In genomic region chr11:111735262-111736116, GRCh38 we compare ENCODE assay signal across 1 cellular context.
A peak's percentile ranks its signal among the peaks of the same experiment; 100 is the strongest.
TF ChIP-seq lines count a peak whose summit lies in the region.

No MANE protein-coding gene starts in this region.

TF ChIP-seq in HEK293, 187 proteins besides CTCF, POLR2A, EP300 and RAD21 (continued from another document and continues in another):
- TF ChIP-seq, protein P1, sequence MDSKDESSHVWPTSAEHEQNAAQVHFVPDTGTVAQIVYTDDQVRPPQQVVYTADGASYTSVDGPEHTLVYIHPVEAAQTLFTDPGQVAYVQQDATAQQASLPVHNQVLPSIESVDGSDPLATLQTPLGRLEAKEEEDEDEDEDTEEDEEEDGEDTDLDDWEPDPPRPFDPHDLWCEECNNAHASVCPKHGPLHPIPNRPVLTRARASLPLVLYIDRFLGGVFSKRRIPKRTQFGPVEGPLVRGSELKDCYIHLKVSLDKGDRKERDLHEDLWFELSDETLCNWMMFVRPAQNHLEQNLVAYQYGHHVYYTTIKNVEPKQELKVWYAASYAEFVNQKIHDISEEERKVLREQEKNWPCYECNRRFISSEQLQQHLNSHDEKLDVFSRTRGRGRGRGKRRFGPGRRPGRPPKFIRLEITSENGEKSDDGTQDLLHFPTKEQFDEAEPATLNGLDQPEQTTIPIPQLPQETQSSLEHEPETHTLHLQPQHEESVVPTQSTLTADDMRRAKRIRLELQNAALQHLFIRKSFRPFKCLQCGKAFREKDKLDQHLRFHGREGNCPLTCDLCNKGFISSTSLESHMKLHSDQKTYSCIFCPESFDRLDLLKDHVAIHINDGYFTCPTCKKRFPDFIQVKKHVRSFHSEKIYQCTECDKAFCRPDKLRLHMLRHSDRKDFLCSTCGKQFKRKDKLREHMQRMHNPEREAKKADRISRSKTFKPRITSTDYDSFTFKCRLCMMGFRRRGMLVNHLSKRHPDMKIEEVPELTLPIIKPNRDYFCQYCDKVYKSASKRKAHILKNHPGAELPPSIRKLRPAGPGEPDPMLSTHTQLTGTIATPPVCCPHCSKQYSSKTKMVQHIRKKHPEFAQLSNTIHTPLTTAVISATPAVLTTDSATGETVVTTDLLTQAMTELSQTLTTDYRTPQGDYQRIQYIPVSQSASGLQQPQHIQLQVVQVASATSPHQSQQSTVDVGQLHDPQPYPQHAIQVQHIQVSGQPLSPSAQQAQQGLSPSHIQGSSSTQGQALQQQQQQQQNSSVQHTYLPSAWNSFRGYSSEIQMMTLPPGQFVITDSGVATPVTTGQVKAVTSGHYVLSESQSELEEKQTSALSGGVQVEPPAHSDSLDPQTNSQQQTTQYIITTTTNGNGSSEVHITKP (tag by site-specific recombination; IDR thresholded peaks at IDR 0.05): peak; percentile 66
- TF ChIP-seq ZNF777 (tag by site-specific recombination; IDR thresholded peaks at IDR 0.05; ENCODE audit: borderline replicate concordance): no peak
- TF ChIP-seq ZNF555 (tag by site-specific recombination; conservative IDR thresholded peaks at IDR 0.05): no peak
- TF ChIP-seq ZNF324 (tag by site-specific recombination; IDR thresholded peaks at IDR 0.05): peak; percentile 42; the same call in 1 of the 2 replicates
- TF ChIP-seq, protein P2, sequence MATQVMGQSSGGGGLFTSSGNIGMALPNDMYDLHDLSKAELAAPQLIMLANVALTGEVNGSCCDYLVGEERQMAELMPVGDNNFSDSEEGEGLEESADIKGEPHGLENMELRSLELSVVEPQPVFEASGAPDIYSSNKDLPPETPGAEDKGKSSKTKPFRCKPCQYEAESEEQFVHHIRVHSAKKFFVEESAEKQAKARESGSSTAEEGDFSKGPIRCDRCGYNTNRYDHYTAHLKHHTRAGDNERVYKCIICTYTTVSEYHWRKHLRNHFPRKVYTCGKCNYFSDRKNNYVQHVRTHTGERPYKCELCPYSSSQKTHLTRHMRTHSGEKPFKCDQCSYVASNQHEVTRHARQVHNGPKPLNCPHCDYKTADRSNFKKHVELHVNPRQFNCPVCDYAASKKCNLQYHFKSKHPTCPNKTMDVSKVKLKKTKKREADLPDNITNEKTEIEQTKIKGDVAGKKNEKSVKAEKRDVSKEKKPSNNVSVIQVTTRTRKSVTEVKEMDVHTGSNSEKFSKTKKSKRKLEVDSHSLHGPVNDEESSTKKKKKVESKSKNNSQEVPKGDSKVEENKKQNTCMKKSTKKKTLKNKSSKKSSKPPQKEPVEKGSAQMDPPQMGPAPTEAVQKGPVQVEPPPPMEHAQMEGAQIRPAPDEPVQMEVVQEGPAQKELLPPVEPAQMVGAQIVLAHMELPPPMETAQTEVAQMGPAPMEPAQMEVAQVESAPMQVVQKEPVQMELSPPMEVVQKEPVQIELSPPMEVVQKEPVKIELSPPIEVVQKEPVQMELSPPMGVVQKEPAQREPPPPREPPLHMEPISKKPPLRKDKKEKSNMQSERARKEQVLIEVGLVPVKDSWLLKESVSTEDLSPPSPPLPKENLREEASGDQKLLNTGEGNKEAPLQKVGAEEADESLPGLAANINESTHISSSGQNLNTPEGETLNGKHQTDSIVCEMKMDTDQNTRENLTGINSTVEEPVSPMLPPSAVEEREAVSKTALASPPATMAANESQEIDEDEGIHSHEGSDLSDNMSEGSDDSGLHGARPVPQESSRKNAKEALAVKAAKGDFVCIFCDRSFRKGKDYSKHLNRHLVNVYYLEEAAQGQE (tag by site-specific recombination; IDR thresholded peaks at IDR 0.05): no peak
- TF ChIP-seq, protein P3, sequence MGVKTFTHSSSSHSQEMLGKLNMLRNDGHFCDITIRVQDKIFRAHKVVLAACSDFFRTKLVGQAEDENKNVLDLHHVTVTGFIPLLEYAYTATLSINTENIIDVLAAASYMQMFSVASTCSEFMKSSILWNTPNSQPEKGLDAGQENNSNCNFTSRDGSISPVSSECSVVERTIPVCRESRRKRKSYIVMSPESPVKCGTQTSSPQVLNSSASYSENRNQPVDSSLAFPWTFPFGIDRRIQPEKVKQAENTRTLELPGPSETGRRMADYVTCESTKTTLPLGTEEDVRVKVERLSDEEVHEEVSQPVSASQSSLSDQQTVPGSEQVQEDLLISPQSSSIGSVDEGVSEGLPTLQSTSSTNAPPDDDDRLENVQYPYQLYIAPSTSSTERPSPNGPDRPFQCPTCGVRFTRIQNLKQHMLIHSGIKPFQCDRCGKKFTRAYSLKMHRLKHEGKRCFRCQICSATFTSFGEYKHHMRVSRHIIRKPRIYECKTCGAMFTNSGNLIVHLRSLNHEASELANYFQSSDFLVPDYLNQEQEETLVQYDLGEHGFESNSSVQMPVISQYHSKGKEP (tag by site-specific recombination; IDR thresholded peaks at IDR 0.05): peak; percentile 51; the same call in 1 of the 2 replicates
- no peak for TF ChIP-seq ZNF311 (tag by site-specific recombination; IDR thresholded peaks at IDR 0.05; ENCODE audit: borderline replicate concordance)
- no peak for TF ChIP-seq ZBTB10 (tag by site-specific recombination; IDR thresholded peaks at IDR 0.05)
- no peak for TF ChIP-seq ZNF792 (tag by site-specific recombination; IDR thresholded peaks at IDR 0.05)
- TF ChIP-seq SCRT1 (tag by site-specific recombination; IDR thresholded peaks at IDR 0.05; ENCODE audit: borderline replicate concordance): peak; percentile 19; the same call in 1 of the 2 replicates
- no peak for TF ChIP-seq ZNF426 (tag by site-specific recombination; IDR thresholded peaks at IDR 0.05)
- TF ChIP-seq ZNF335 (tag by site-specific recombination; conservative IDR thresholded peaks at IDR 0.05): peak; percentile 62
- no peak for TF ChIP-seq ZNF302 (tag by site-specific recombination; IDR thresholded peaks at IDR 0.05; ENCODE audit: low read depth)
- no peak for TF ChIP-seq HOXA7 (CRISPR knock-in tag; IDR thresholded peaks at IDR 0.05; ENCODE audit: borderline replicate concordance)
- no peak for TF ChIP-seq ZNF148 (tag by site-specific recombination; IDR thresholded peaks at IDR 0.05; ENCODE audit: borderline replicate concordance)
- TF ChIP-seq ZNF366 (tag by site-specific recombination; conservative IDR thresholded peaks at IDR 0.05): no peak
- no peak for TF ChIP-seq ZNF354C (tag by site-specific recombination; IDR thresholded peaks at IDR 0.05; ENCODE audit: borderline replicate concordance, low read depth)
- TF ChIP-seq ZNF654 (tag by site-specific recombination; IDR thresholded peaks at IDR 0.05; ENCODE audit: low read depth): no peak
- TF ChIP-seq ZNF112 (tag by site-specific recombination; IDR thresholded peaks at IDR 0.05): no peak
- TF ChIP-seq ZNF624 (tag by site-specific recombination; IDR thresholded peaks at IDR 0.05): no peak
- TF ChIP-seq GLI2 (tag by site-specific recombination; IDR thresholded peaks at IDR 0.05; ENCODE audit: borderline replicate concordance, low read depth): no peak
- no peak for TF ChIP-seq OVOL3 (tag by site-specific recombination; IDR thresholded peaks at IDR 0.05)
- no peak for TF ChIP-seq ZNF623 (tag by site-specific recombination; IDR thresholded peaks at IDR 0.05)
- no peak for TF ChIP-seq ZNF214 (tag by site-specific recombination; IDR thresholded peaks at IDR 0.05; ENCODE audit: borderline replicate concordance)
- TF ChIP-seq ZNF184 (tag by site-specific recombination; IDR thresholded peaks at IDR 0.05): no peak
- TF ChIP-seq ZNF114 (tag by site-specific recombination; IDR thresholded peaks at IDR 0.05): no peak
- no peak for TF ChIP-seq ZNF202 (tag by site-specific recombination; IDR thresholded peaks at IDR 0.05; ENCODE audit: borderline replicate concordance)
- TF ChIP-seq SALL2 (tag by site-specific recombination; IDR thresholded peaks at IDR 0.05; ENCODE audit: borderline replicate concordance): no peak
- no peak for TF ChIP-seq ZNF341 (tag by site-specific recombination; IDR thresholded peaks at IDR 0.05; ENCODE audit: low read depth)
- TF ChIP-seq ZNF132 (tag by site-specific recombination; IDR thresholded peaks at IDR 0.05; ENCODE audit: borderline replicate concordance): no peak
- TF ChIP-seq ZNF18 (tag by site-specific recombination; IDR thresholded peaks at IDR 0.05): no peak
- TF ChIP-seq ZNF266 (tag by site-specific recombination; IDR thresholded peaks at IDR 0.05; ENCODE audit: low read depth): no peak
- no peak for TF ChIP-seq ZNF571 (tag by site-specific recombination; IDR thresholded peaks at IDR 0.05)
- TF ChIP-seq ZSCAN18 (tag by site-specific recombination; IDR thresholded peaks at IDR 0.05): no peak
- no peak for TF ChIP-seq MZF1 (tag by site-specific recombination; IDR thresholded peaks at IDR 0.05; ENCODE audit: borderline replicate concordance)
- no peak for TF ChIP-seq ZBTB8A (tag by site-specific recombination; IDR thresholded peaks at IDR 0.05)
- no peak for TF ChIP-seq SETDB1 (IDR thresholded peaks at IDR 0.05; ENCODE audit: insufficient read length, low read length)
- no peak for TF ChIP-seq ZNF423 (tag by site-specific recombination; IDR thresholded peaks at IDR 0.05)
